ENCODE assay signal across 19 cellular contexts in genomic region chr7:23458044-23458443, GRCh38. TPM values are rescaled to one million over a fixed set of nuclear protein-coding genes. Genes with fewer than 3 reads are reported as not detected.
DNase-seq lines count a peak whose midpoint lies in the region; ATAC-seq, FAIRE-seq and TF ChIP-seq lines count a peak whose summit lies in the region.
"Had no signal": no experiment of that assay in that cellular context is flagged by ENCODE, and none has a peak within 500 bp of the region (broad histone marks: within the 10 kb centered on the region; RNA-seq: fewer than 3 reads in every experiment).

No MANE protein-coding gene starts in this region.

- peaks cover 4% of the 10 kb centered on the region for H3K4me1 Mint-ChIP-seq in MCF 10A (ENCODE audit: insufficient read depth, unreplicated experiment)

- peaks cover 13% of the 10 kb centered on the region for H3K27me3 Mint-ChIP-seq in MCF 10A (ENCODE audit: insufficient read depth, unreplicated experiment)

- no peaks in the 10 kb centered on the region for H3K79me2 ChIP-seq in mammary epithelial cell (ENCODE audit: insufficient read depth, low read length)
- H3K79me2 ChIP-seq in keratinocyte (ENCODE audit: control insufficient read depth, insufficient read depth, low read length) = peaks cover 41% of the 10 kb centered on the region

- H4K20me1 ChIP-seq in mammary epithelial cell (ENCODE audit: insufficient read depth, low read length) (no peaks in the 10 kb centered on the region), keratinocyte (ENCODE audit: control insufficient read depth, extremely low read depth, insufficient read depth, low read length) (peaks cover 2% of the 10 kb centered on the region)

- H3K4me3 ChIP-seq in mammary epithelial cell (replicated peaks in 1 of 3; ENCODE audit: insufficient read depth in 1 of 3, low read depth in 2 of 3, low read length in 3 of 3) (no peak overlapping the region), astrocyte of the cerebellum (ENCODE audit: low read depth, low read length) (no peak overlapping the region), keratinocyte (ENCODE audit: control insufficient read depth in 2 of 3, extremely low read depth in 1 of 3, insufficient read depth in 2 of 3, low read depth in 1 of 3, low read length in 3 of 3) (no peak overlapping the region), small intestine (ENCODE audit: low read depth in 1 of 2, low read length in 2 of 2) (no peak overlapping the region)
- H3K4me3 ChIP-seq: HAP-1, SJCRH30 had no signal

- no peak overlapping the region for H3K27ac Mint-ChIP-seq in MCF 10A (ENCODE audit: low read depth, unreplicated experiment)
- H3K27ac Mint-ChIP-seq: CD4-positive, alpha-beta memory T cell had no signal

- H3K27ac ChIP-seq in mammary epithelial cell (ENCODE audit: insufficient read depth, low read depth, low read length) (no peak overlapping the region), keratinocyte (ENCODE audit: control insufficient read depth, insufficient read depth, low read length) (no peak overlapping the region), small intestine (ENCODE audit: low read depth in 1 of 2, low read length in 1 of 2) (no peak overlapping the region)
- H3K27ac ChIP-seq: 22Rv1, SJCRH30 had no signal

- FAIRE-seq in keratinocyte (lab: Jason Lieb, UNC) (peak; percentile 71), small intestine (lab: Jason Lieb, UNC) (no peak)

- H3K36me3 ChIP-seq in mammary epithelial cell (ENCODE audit: insufficient read depth, low read length) (no peaks in the 10 kb centered on the region), keratinocyte (ENCODE audit: control insufficient read depth in 2 of 2, extremely low read depth in 1 of 2, insufficient read depth in 2 of 2, low read length in 2 of 2) (no peaks in the 10 kb centered on the region), small intestine (ENCODE audit: control insufficient read depth in 2 of 2, insufficient read depth in 2 of 2, low read length in 2 of 2) (no peaks in the 10 kb centered on the region)

- intact Hi-C loops in mammary epithelial cell (cut with micrococcal nuclease) (no loop called here), MCF 10A (cut with micrococcal nuclease) (no loop called here)

- DNase-seq in mammary epithelial cell (peak; percentile 66), MCF 10A (ENCODE audit: unreplicated experiment) (no peak), astrocyte of the cerebellum (ENCODE audit: low read depth) (peak; percentile 54), keratinocyte (ENCODE audit: low read depth, low spot score) (no peak), NCI-H187 (lab: John Stamatoyannopoulos, UW) (no peak), D341Med (ENCODE audit: low spot score) (no peak), small intestine (no peak)
- DNase-seq: CD4-positive, alpha-beta memory T cell; DND-41; Kasumi-1; NCI-H1930; NCI-H446 treated with DMSO at 0.1 percent for 48 hours; NCI-H748 treated with DMSO at 0.1 percent for 48 hours; OCI-M1; RPMI8226; SJCRH30 had no signal

- no peak overlapping the region for H3K4me3 Mint-ChIP-seq in MCF 10A (ENCODE audit: unreplicated experiment)
- H3K4me3 Mint-ChIP-seq: CD4-positive, alpha-beta memory T cell had no signal

- ATAC-seq in GM18520 (IDR thresholded peaks at IDR 0.05; ENCODE audit: unreplicated experiment) = no peak

- H3K9me1 ChIP-seq in keratinocyte (ENCODE audit: control insufficient read depth, extremely low read depth, insufficient read depth, low read length) = no peaks in the 10 kb centered on the region

- BruUV-seq in mammary epithelial cell (replicated peaks; lab: Mats Ljungman, UMichigan) = no TSS peak
- no TSS peak for BruUV-seq in MCF 10A (replicated peaks; lab: Mats Ljungman, UMichigan)

- H2AFZ ChIP-seq in mammary epithelial cell (ENCODE audit: low read depth, low read length) = no peak overlapping the region
- no peak overlapping the region for H2AFZ ChIP-seq in keratinocyte (ENCODE audit: control insufficient read depth, low read length)

- POLR2A ChIA-PET in MCF 10A (lab: Yijun Ruan, JAX) = interaction anchor here (0.6 to 1.4 kb wide), 2 partner anchors 100 to 190 kb away, joined by 3 read pairs; no protein-coding TSS in a partner anchor

- no peak overlapping the region for H3K9ac ChIP-seq in mammary epithelial cell (ENCODE audit: insufficient read depth, low read length)
- no peak overlapping the region for H3K9ac ChIP-seq in keratinocyte (ENCODE audit: control insufficient read depth, extremely low read depth, insufficient read depth, low read length)

- H3K27me3 ChIP-seq in mammary epithelial cell (ENCODE audit: insufficient read depth, low read length) = no peaks in the 10 kb centered on the region
- H3K27me3 ChIP-seq in keratinocyte (ENCODE audit: control insufficient read depth, extremely low read depth, insufficient read depth, low read length) = no peaks in the 10 kb centered on the region
- peaks cover 0 to 9% of the 10 kb centered on the region in 2 donors for H3K27me3 ChIP-seq in small intestine (ENCODE audit: control insufficient read depth in 2 of 2, insufficient read depth in 2 of 2, low read length in 2 of 2)
- H3K27me3 ChIP-seq: SJCRH30 had no signal

- TF ChIP-seq CTCF in mammary epithelial cell (conservative IDR thresholded peaks at IDR 0.05 in 1 of 2, IDR thresholded peaks at IDR 0.05 in 1 of 2; ENCODE audit: extremely low read depth in 1 of 2, insufficient read depth in 1 of 2, low read depth in 1 of 2, low read length in 2 of 2) = no peak
- no peak for TF ChIP-seq CTCF in MCF 10A (IDR thresholded peaks at IDR 0.05; ENCODE audit: unreplicated experiment)
- no peak for TF ChIP-seq CTCF in astrocyte of the cerebellum (IDR thresholded peaks at IDR 0.05; ENCODE audit: low read depth, low read length, missing control alignments)
- no peak for TF ChIP-seq CTCF in keratinocyte (optimal IDR thresholded peaks at IDR 0.05 in 1 of 3, IDR thresholded peaks at IDR 0.05 in 1 of 3, conservative IDR thresholded peaks at IDR 0.05 in 1 of 3; ENCODE audit: extremely low read depth in 1 of 3, insufficient read depth in 2 of 3, low read length in 3 of 3)

- CTCF ChIA-PET in mammary epithelial cell (lab: Charles Lee; ENCODE audit: low non-redundant PET) (no interaction called here), MCF 10A (lab: Yijun Ruan, JAX) (interaction anchor here (0.8 to 1.0 kb wide), 3 partner anchors 13 to 100 kb away, joined by 3 read pairs; no protein-coding TSS in a partner anchor)

- 61% methylated on average over 2 of the region's 3 CpGs for WGBS in mammary epithelial cell (ENCODE audit: low coverage, missing lambda C conversion rate)
- WGBS in small intestine, 3 donors = 77 to 88% (median 87%) methylated on average over 3 of the region's 3 CpGs

- no peaks in the 10 kb centered on the region for H3K4me1 ChIP-seq in mammary epithelial cell (ENCODE audit: insufficient read depth, low read length)
- no peaks in the 10 kb centered on the region for H3K4me1 ChIP-seq in keratinocyte (ENCODE audit: control insufficient read depth, extremely low read depth, insufficient read depth, low read length)
- no peaks in the 10 kb centered on the region for H3K4me1 ChIP-seq in small intestine (ENCODE audit: control insufficient read depth in 2 of 2, insufficient read depth in 1 of 2, low read depth in 1 of 2, low read length in 1 of 2)
- H3K4me1 ChIP-seq: HAP-1 had no signal

- in situ Hi-C loops in mammary epithelial cell (cut with MboI; ENCODE audit: low sequenced_read_pairs in 2 of 2) = no loop called here
- in situ Hi-C loops in astrocyte of the cerebellum (cut with HindIII; ENCODE audit: low sequenced_read_pairs) = no loop called here

- peaks cover 7% of the 10 kb centered on the region for H3K36me3 Mint-ChIP-seq in MCF 10A (ENCODE audit: insufficient read depth, unreplicated experiment)
- H3K36me3 Mint-ChIP-seq: CD4-positive, alpha-beta memory T cell had no signal

- H3K4me2 ChIP-seq in mammary epithelial cell (ENCODE audit: insufficient read depth, low read depth, low read length) (no peak overlapping the region), keratinocyte (ENCODE audit: control insufficient read depth, extremely low read depth, insufficient read depth, low read depth, low read length) (no peak overlapping the region)

- dilution Hi-C loops in mammary epithelial cell (cut with HindIII; ENCODE audit: low sequenced_read_pairs) = no loop called here
- dilution Hi-C loops in keratinocyte (cut with MboI; ENCODE audit: extremely low pct_ligation_motif_present, low sequenced_read_pairs) = no loop called here

- no peaks in the 10 kb centered on the region for H3K9me3 Mint-ChIP-seq in MCF 10A (ENCODE audit: unreplicated experiment)
- H3K9me3 Mint-ChIP-seq: CD4-positive, alpha-beta memory T cell had no signal

- H3K9me3 ChIP-seq in mammary epithelial cell (replicated peaks; ENCODE audit: insufficient read depth, low read length) = no peaks in the 10 kb centered on the region
- H3K9me3 ChIP-seq in keratinocyte (ENCODE audit: control insufficient read depth, low read depth, low read length) = no peaks in the 10 kb centered on the region
- H3K9me3 ChIP-seq in small intestine (ENCODE audit: control insufficient read depth, low read depth) = no peaks in the 10 kb centered on the region
- H3K9me3 ChIP-seq: HAP-1, SJCRH30 had no signal

RNA-seq across cellular contexts. Expression of gene IGF2BP3, which starts 12.2 kb away (rescaled TPM):
- total RNA-seq in mammary epithelial cell (10 to 100 TPM in 1 of 2 donors, 1 to 10 TPM in 1; 5.0 to 14.4 TPM), MCF 10A (2022) (27.0 and 29.8 TPM in 2 replicates)
- polyA plus RNA-seq in mammary epithelial cell (12.4 TPM), keratinocyte (13.8 to 22.3 TPM (median 18.9 TPM) in 3 replicates), small intestine (under 1 TPM in 1 of 3 donors, not detected in 2; 0.75 TPM)
- polyA minus RNA-seq in mammary epithelial cell (28.1 TPM), keratinocyte (19.7 to 35.3 TPM (median 34.1 TPM) in 3 replicates)
- polyA plus RNA-seq in keratinocyte (2011; ENCODE audit: low read depth) = 10.3 TPM
- 13.8 and 24.9 TPM in 2 replicates for polyA plus RNA-seq in keratinocyte (2011; cell fraction: cytosol; rRNA removed)
- polyA plus RNA-seq in keratinocyte (2011; cell fraction: nucleus; rRNA removed) = 37.7 and 39.3 TPM in 2 replicates
- polyA plus RNA-seq in keratinocyte (2012; ENCODE audit: low replicate concordance) = 9.0 and 12.3 TPM in 2 replicates
- polyA minus RNA-seq in keratinocyte (2011; cell fraction: cytosol; rRNA and poly(A)+ RNA removed) = 24.7 TPM
- 29.8 and 57.0 TPM in 2 replicates for polyA minus RNA-seq in keratinocyte (2011; cell fraction: nucleus; rRNA and poly(A)+ RNA removed)
- total RNA-seq: CD4-positive, alpha-beta memory T cell had no signal
- polyA plus RNA-seq: CD4-positive, alpha-beta memory T cell had no signal

Comparison
In these comparisons a context has a peak if more than half of its experiments do, and no peak if none do; other contexts are left out.
1. DNase-seq: peak in mammary epithelial cell (single experiment) and astrocyte of the cerebellum (single experiment); none in MCF 10A (single experiment), keratinocyte (single experiment), NCI-H187 (0 of 2), D341Med (single experiment) and small intestine (single experiment).